In the genomic region with DNA sequence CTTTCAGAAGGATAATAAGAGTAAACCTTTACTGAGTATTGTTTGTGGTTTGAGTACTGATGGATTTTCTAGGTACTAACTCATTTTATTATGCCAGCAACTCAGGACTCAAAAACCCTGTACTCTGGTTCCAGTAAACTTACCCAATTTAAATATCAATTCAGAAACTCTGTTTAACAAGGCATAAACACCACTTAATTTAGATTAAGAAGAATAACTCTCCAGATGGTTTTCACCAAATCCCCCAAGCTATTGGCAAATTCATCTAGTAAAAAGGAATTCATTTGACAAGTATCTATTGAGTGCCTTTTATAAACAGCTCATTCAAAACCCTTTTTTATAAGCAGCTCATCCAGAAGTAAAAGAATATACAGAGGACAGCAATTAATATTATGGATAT, we compare ENCODE assay signal across 31 cellular contexts.
"Had no signal": no experiment of that assay in that cellular context is flagged by ENCODE, and none has a peak within 500 bp of the region (broad histone marks: within the 10 kb centered on the region; RNA-seq: fewer than 3 reads in every experiment).

No MANE protein-coding gene starts in this region.

- H3K36me3 ChIP-seq: adrenal gland, colonic mucosa, esophagus muscularis mucosa, gastrocnemius medialis, heart left ventricle, WERI-Rb-1 had no signal

- H3K27ac ChIP-seq: adrenal gland, body of pancreas, colonic mucosa, esophagus muscularis mucosa, foreskin keratinocyte, gastrocnemius medialis, heart left ventricle, WERI-Rb-1 had no signal

- H3K27me3 ChIP-seq: adrenal gland, body of pancreas, colonic mucosa, esophagus muscularis mucosa, foreskin keratinocyte, gastrocnemius medialis, heart left ventricle had no signal

- DNase-seq: activated B cell treated with CpG ODN at 0.5 μM for 24 hours; activated CD4-positive, alpha-beta memory T cell treated with anti-CD3 and anti-CD28 coated beads for 36 hours; activated CD4-positive, alpha-beta T cell treated with anti-CD3 and anti-CD28 coated beads for 36 hours; activated CD4-positive, alpha-beta T cell treated with anti-CD3 and anti-CD28 coated beads, Interleukin-2, amount 10 ng/mL, durations not matched to agents 24 days and 14 days; activated CD8-positive, alpha-beta memory T cell treated with anti-CD3 and anti-CD28 coated beads, Interleukin-2, amount 10 ng/mL, durations not matched to agents 7 days and 5 days; activated CD8-positive, alpha-beta memory T cell treated with anti-CD3 and anti-CD28 coated beads, Interleukin-2, amount 50 U/mL, for 4 hours; activated CD8-positive, alpha-beta T cell treated with anti-CD3 and anti-CD28 coated beads, Interleukin-2, amount 10 ng/mL, durations not matched to agents 7 days and 5 days; activated effector memory CD4-positive, alpha-beta T cell treated with anti-CD3 and anti-CD28 coated beads, Interleukin-2, amount 50 U/mL, for 16 hours; activated naive CD4-positive, alpha-beta T cell treated with anti-CD3 and anti-CD28 coated beads for 36 hours; activated naive CD8-positive, alpha-beta T cell treated with anti-CD3 and anti-CD28 coated beads for 36 hours; activated naive CD8-positive, alpha-beta T cell treated with anti-CD3 and anti-CD28 coated beads, Interleukin-2, amount 50 U/mL, for 24 hours; activated T-cell treated with anti-CD3 and anti-CD28 coated beads, Interleukin-2, amount 50 U/mL, for 1 hour; activated T-cell treated with anti-CD3 and anti-CD28 coated beads, Interleukin-2, amount 50 U/mL, for 48 hours; adrenal gland; amygdala; aorta; body of pancreas; caudate nucleus; cerebellar nuclear complex; colonic mucosa; effector memory CD4-positive, alpha-beta T cell; endodermal cell; erythroblast; foreskin keratinocyte; gastrocnemius medialis; glutamatergic neuron; heart left ventricle; T-helper 17 cell; T1000; WERI-Rb-1 had no signal

- H3K4me1 ChIP-seq: adrenal gland, body of pancreas, colonic mucosa, esophagus muscularis mucosa, foreskin keratinocyte, gastrocnemius medialis, heart left ventricle had no signal

- H3K4me3 ChIP-seq: adrenal gland, body of pancreas, colonic mucosa, esophagus muscularis mucosa, gastrocnemius medialis, heart left ventricle had no signal

- H3K9me3 ChIP-seq: adrenal gland, body of pancreas, colonic mucosa, esophagus muscularis mucosa, gastrocnemius medialis, heart left ventricle had no signal
